In genomic region chr1:90067194-90067593, GRCh38 we compare ENCODE assay signal across 18 cellular contexts.
"Had no signal": no experiment of that assay in that cellular context is flagged by ENCODE, and none has a peak within 500 bp of the region (broad histone marks: within the 10 kb centered on the region; RNA-seq: fewer than 3 reads in every experiment).

No MANE protein-coding gene starts in this region.

- H3K9ac ChIP-seq: parathyroid adenoma had no signal

- H3K36me3 ChIP-seq: right atrium auricular region, thoracic aorta, tibial nerve, upper lobe of left lung had no signal

- H3K4me1 ChIP-seq: parathyroid adenoma, right atrium auricular region, tibial nerve, upper lobe of left lung had no signal

- ATAC-seq: left lobe of liver; sciatic nerve; stimulated activated naive B cell treated with anti-CD40 and anti-IgM and Interleukin-4, amounts not matched to agents 10 μg/mL and 1 μg/mL and 100 μg/mL, for 72 hours had no signal

- H3K79me2 ChIP-seq: parathyroid adenoma had no signal

- H3K9me3 ChIP-seq: right atrium auricular region, thoracic aorta, upper lobe of left lung had no signal

- H2AFZ ChIP-seq: parathyroid adenoma had no signal

- H3K27me3 ChIP-seq: right atrium auricular region, tibial nerve, upper lobe of left lung had no signal

- H3K27ac ChIP-seq: dorsolateral prefrontal cortex, parathyroid adenoma, right atrium auricular region, thoracic aorta, tibial nerve, upper lobe of left lung had no signal

- DNase-seq: dorsolateral prefrontal cortex; effector CD4-positive, alpha-beta T cell; naive B cell; nephron progenitor cell; occipital lobe; stimulated activated CD4-positive, alpha-beta T cell treated with anti-CD3 and anti-CD28 coated beads, Interleukin-4, amount 100 ng/mL, for 4 hours; stimulated activated naive B cell treated with anti-CD40 and anti-IgM and Interleukin-4, amounts not matched to agents 10 μg/mL and 1 μg/mL and 100 μg/mL, for 72 hours; upper lobe of left lung had no signal

- FAIRE-seq: colon, frontal cortex, keratinocyte had no signal

- H3K4me3 ChIP-seq: dorsolateral prefrontal cortex, lung, right atrium auricular region, thoracic aorta, tibial nerve, upper lobe of left lung had no signal
